Comparison of ENCODE assay signal across 1 cellular context in the genomic region with DNA sequence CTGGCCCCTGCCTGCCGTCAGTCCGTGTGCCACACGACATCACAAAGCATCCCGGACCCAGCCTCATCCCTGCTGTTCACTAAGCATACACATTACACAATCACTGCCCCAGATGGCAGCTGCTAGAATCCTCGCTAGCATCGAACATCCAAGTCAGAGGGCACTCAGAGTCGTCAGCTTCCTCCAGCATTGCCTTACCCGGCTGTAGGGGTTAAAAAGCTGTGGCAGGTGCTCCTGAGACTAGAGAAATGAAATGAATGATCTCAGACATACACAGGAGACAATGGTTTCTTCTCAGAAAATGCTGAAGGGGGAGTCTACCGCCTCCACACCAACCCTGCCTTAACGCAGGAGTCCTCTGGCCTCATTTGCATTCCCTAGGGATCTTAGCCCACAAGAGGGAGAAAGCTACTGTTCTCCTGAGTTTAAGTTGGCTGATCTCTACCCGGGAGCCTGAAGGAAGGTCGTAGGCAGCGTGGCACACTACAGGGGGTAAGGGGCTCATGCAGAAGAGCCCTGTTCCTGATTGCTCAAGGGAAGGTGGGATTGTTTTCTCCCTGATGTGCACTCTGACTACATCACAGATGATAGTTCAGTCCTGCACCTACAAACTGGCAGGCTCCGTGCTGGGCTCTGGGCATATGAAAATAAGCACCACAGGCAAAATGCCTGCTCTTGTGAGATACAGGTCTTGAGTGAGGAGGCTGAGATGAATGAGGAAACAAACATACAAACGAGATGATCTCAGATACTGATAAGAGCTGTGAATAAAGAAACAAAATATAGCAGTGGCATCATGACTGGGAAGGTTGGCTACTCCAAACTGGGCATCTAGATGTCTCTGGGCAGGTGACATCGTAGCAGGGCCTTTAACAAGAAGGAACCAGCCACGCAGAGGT.
TF ChIP-seq lines count a peak whose summit lies in the region.

No MANE protein-coding gene starts in this region.

TF ChIP-seq in IMR-90, 13 proteins besides CTCF, POLR2A, EP300 and RAD21:
- TF ChIP-seq MAZ (IDR thresholded peaks at IDR 0.05; ENCODE audit: borderline replicate concordance, low read depth, low read length): no peak
- TF ChIP-seq CEBPB (IDR thresholded peaks at IDR 0.05; ENCODE audit: low read depth, low read length): peak; percentile 85
- no peak for TF ChIP-seq RFX5 (IDR thresholded peaks at IDR 0.05; ENCODE audit: low read depth, low read length)
